Comparison of ENCODE assay signal across 9 cellular contexts in the genomic region with DNA sequence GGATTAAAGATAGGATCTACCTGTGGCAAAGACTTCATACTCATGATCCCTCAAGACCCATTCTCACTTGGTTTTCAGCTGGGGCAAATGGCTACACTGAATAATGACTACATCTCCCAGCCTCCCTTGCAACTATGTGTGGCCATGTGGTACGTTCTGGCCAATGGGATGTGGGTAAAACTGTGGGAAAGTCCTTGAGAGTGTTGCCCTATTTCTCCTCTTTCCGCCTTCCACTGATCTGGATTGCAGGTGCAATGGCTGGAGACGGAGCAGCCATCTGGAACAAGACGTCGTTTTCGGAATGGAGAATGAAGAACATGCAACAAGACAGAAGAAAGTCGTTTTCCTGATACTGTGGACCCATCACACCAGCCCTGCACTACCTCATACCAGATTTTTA. TPM values are rescaled to one million over a fixed set of nuclear protein-coding genes. Genes with fewer than 3 reads are reported as not detected.
A peak's percentile ranks its signal among the peaks of the same experiment; 100 is the strongest.
DNase-seq lines count a peak whose midpoint lies in the region; ATAC-seq and TF ChIP-seq lines count a peak whose summit lies in the region.
"Had no signal": no experiment of that assay in that cellular context is flagged by ENCODE, and none has a peak within 500 bp of the region (broad histone marks: within the 10 kb centered on the region; RNA-seq: fewer than 3 reads in every experiment).

No MANE protein-coding gene starts in this region.

- H3K4me3 ChIP-seq in tibial artery = no peak overlapping the region

- no peaks in the 10 kb centered on the region for H3K36me3 ChIP-seq in tibial artery

- H3K9me3 ChIP-seq in tibial artery = no peaks in the 10 kb centered on the region

- H3K4me1 ChIP-seq in tibial artery = peaks cover 0 to 10% (median 3%) of the 10 kb centered on the region in 4 donors

- intact Hi-C loops in tibial artery (cut with DNase I; ENCODE audit: low total_unique reads) = no loop called here

- TF ChIP-seq CTCF in tibial artery (IDR thresholded peaks at IDR 0.05) = no peak

- peak; percentile 56 for ATAC-seq in HG02938 (IDR thresholded peaks at IDR 0.05; ENCODE audit: unreplicated experiment)

- H3K27me3 ChIP-seq in tibial artery = no peaks in the 10 kb centered on the region

- DNase-seq in NCI-H2171 treated with DMSO at 0.1 percent for 48 hours (lab: John Stamatoyannopoulos, UW) (peak; percentile 18), NCI-H2171 (lab: John Stamatoyannopoulos, UW) (no peak), SKM-1 treated with dmso at 0.1 percent for 144 hours (lab: John Stamatoyannopoulos, UW; ENCODE audit: unreplicated experiment) (peak; percentile 46), lung microvascular endothelial cell (ENCODE audit: low read depth in 2 of 2) (peak; percentile 29 to 39), NCI-H146 treated with DMSO at 0.1 percent for 48 hours (lab: John Stamatoyannopoulos, UW; ENCODE audit: unreplicated experiment) (no peak), tibial artery (no peak), globus pallidus (ENCODE audit: low spot score) (no peak)

- H3K27ac ChIP-seq in tibial artery = no peak overlapping the region
- H3K27ac ChIP-seq: SK-N-MC had no signal

RNA-seq across cellular contexts. Expression of a gene that starts 48.5 kb away (rescaled TPM):
- total RNA-seq in lung microvascular endothelial cell = 41.6 and 56.2 TPM in 2 replicates

Comparison
In these comparisons a context has a peak if more than half of its experiments do, and no peak if none do; other contexts are left out.
1. DNase-seq: peak in NCI-H2171 treated with DMSO at 0.1 percent for 48 hours (single experiment), SKM-1 treated with dmso at 0.1 percent for 144 hours (single experiment) and lung microvascular endothelial cell (2 of 2); none in NCI-H2171 (single experiment), NCI-H146 treated with DMSO at 0.1 percent for 48 hours (single experiment), tibial artery (0 of 2) and globus pallidus (single experiment).